ENCODE assay signal across 8 cellular contexts in the genomic region with DNA sequence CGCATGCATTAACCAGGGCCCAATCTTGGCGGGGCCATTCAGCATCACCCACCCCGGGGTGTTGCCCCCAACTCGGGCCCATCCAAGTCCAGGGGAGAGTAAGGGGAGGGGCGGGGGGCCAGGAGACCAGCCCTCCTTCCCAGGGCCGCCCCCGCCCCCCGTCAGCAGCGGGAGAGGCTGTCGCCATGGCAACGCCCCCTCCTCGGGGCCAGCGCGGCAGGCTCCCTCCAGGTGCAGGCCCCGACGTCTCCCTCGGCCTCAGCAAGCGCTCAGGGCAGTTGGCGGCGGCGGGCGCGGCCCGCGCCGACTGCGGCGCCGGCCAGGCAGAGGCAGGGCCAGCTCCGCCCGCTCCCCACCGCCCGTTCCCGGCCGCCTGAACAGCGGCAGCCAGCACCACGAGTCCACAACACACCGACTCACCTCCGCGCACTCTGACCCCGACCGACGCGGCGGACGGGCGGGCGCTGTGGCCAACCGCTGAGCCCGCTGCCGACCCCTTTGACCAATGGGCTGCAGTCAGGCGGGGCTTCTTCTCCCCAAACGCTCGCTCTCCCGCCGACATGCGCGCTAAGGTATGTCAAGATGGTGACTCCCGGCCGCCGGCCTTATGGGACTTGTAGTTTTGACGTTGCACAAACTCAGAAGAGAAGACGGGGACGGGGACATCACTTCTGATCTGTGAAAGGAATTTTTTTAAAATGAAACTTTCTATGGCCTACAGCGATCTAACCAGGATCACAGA. TPM values are rescaled to one million over a fixed set of nuclear protein-coding genes. Genes with fewer than 3 reads are reported as not detected.
DNase-seq lines count a peak whose midpoint lies in the region; ATAC-seq, FAIRE-seq and TF ChIP-seq lines count a peak whose summit lies in the region.

A gene with protein sequence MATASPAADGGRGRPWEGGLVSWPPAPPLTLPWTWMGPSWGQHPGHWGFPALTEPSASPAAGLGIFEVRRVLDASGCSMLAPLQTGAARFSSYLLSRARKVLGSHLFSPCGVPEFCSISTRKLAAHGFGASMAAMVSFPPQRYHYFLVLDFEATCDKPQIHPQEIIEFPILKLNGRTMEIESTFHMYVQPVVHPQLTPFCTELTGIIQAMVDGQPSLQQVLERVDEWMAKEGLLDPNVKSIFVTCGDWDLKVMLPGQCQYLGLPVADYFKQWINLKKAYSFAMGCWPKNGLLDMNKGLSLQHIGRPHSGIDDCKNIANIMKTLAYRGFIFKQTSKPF (minus strand): TSS at position 418 of the 742 bp plus-strand sequence. CDS start 231 bp downstream, at position 187.

- H3K9me2 ChIP-seq in OCI-LY7 (ENCODE audit: insufficient read depth, low read length): no peaks in the 10 kb centered on the region

- peak; percentile 53 for FAIRE-seq in D721Med (lab: Jason Lieb, UNC)
- peak; percentile 95 for FAIRE-seq in endothelial cell of umbilical vein (lab: Jason Lieb, UNC)

- no peak for TF ChIP-seq POLR2A in endothelial cell of umbilical vein (IDR thresholded peaks at IDR 0.05; ENCODE audit: low read depth, low read length)

- H3K4me2 ChIP-seq in OCI-LY7 (ENCODE audit: low read length) (peak within 1 kb of the TSS; percentile 93), endothelial cell of umbilical vein (ENCODE audit: insufficient read depth, low read length) (peak within 1 kb of the TSS; percentile 76)

- peak; percentile 95 for ATAC-seq in GM21526 (IDR thresholded peaks at IDR 0.05; ENCODE audit: low FRiP score, unreplicated experiment)

- POLR2A ChIA-PET in OCI-LY7 (lab: Charles Lee): no interaction called here
- POLR2A ChIA-PET in endothelial cell of umbilical vein (lab: Charles Lee): no interaction called here

- H3K9me3 ChIP-seq in OCI-LY7 (ENCODE audit: low read length) (no peaks in the 10 kb centered on the region), endothelial cell of umbilical vein (replicated peaks; ENCODE audit: control insufficient read depth, insufficient read depth, low read length) (no peaks in the 10 kb centered on the region)

- peak within 1 kb of the TSS; percentile 65 for H3K9ac ChIP-seq in endothelial cell of umbilical vein (replicated peaks; ENCODE audit: extremely low read depth, insufficient read depth, low read length)

- H3K4me3 ChIP-seq in OCI-LY7 (ENCODE audit: low read depth, low read length, poor library complexity, severe bottlenecking) (peak within 1 kb of the TSS; percentile 83), endothelial cell of umbilical vein (replicated peaks in 1 of 3; ENCODE audit: insufficient read depth in 1 of 3, low read depth in 1 of 3, low read length in 3 of 3) (peak within 1 kb of the TSS; percentile 77 to 86 (median 78))

- peak within 1 kb of the TSS; percentile 100 for H2AFZ ChIP-seq in OCI-LY7 (ENCODE audit: low read length)
- peak within 1 kb of the TSS; percentile 99 for H2AFZ ChIP-seq in endothelial cell of umbilical vein (ENCODE audit: low read depth, low read length)

- BruUV-seq in OCI-LY7 (replicated peaks; lab: Mats Ljungman, UMichigan) (no TSS peak), endothelial cell of umbilical vein (replicated peaks; lab: Mats Ljungman, UMichigan) (no TSS peak)

- intact Hi-C loops in OCI-LY7 (cut with micrococcal nuclease; ENCODE audit: unreplicated experiment) (no loop called here), endothelial cell of umbilical vein (cut with micrococcal nuclease) (loop anchor here (2.0 kb wide), 1 partner anchor 52 kb away; no protein-coding TSS in a partner anchor)

- no peaks in the 10 kb centered on the region for H3K9me1 ChIP-seq in endothelial cell of umbilical vein (replicated peaks; ENCODE audit: control insufficient read depth, extremely low read depth, insufficient read depth, low read length)

- CTCF ChIA-PET in OCI-LY7 (lab: Charles Lee; ENCODE audit: unreplicated experiment) (no interaction called here), endothelial cell of umbilical vein (lab: Charles Lee) (interaction anchor here (0.5 to 2.4 kb wide), 3 partner anchors 23 to 1408 kb away, joined by 4 to 9 read pairs (median 4); no protein-coding TSS in a partner anchor)

- H3K36me3 ChIP-seq in OCI-LY7 (ENCODE audit: insufficient read depth, low read length) (no peaks in the 10 kb centered on the region), endothelial cell of umbilical vein (ENCODE audit: control insufficient read depth in 2 of 2, extremely low read depth in 1 of 2, insufficient read depth in 2 of 2, low read length in 2 of 2) (no peaks in the 10 kb centered on the region)

- DNase-seq in D721Med (ENCODE audit: insufficient read length, low spot score): peak; percentile 95
- peak; percentile 94 for DNase-seq in HuH-7.5 (ENCODE audit: low spot score)
- peak; percentile 97 for DNase-seq in OCI-LY7 (ENCODE audit: low spot score)
- DNase-seq in activated T-cell treated with anti-CD3 and anti-CD28 coated beads for 1 hour (ENCODE audit: low read depth): peak; percentile 95
- DNase-seq in endothelial cell of umbilical vein (ENCODE audit: low read depth, low spot score): peak; percentile 99
- peak; percentile 98 for DNase-seq in midbrain (lab: John Stamatoyannopoulos, UW)
- peak; percentile 89 to 93 for DNase-seq in stimulated activated CD8-positive, alpha-beta memory T cell treated with anti-CD3 and anti-CD28 coated beads, Interleukin-2, amount 100 ng/mL, for 1 hour (ENCODE audit: low read depth in 2 of 2)

- H4K20me1 ChIP-seq in OCI-LY7 (ENCODE audit: insufficient read depth, low read length): no peaks in the 10 kb centered on the region
- no peaks in the 10 kb centered on the region for H4K20me1 ChIP-seq in endothelial cell of umbilical vein (replicated peaks; ENCODE audit: control insufficient read depth, extremely low read depth, insufficient read depth, low read length)

- TF ChIP-seq CTCF in D721Med (IDR thresholded peaks at IDR 0.05; ENCODE audit: insufficient read depth, missing control alignments): no peak
- no peak for TF ChIP-seq CTCF in OCI-LY7 (conservative IDR thresholded peaks at IDR 0.05; ENCODE audit: low read length)
- no peak for TF ChIP-seq CTCF in endothelial cell of umbilical vein (IDR thresholded peaks at IDR 0.05; ENCODE audit: extremely low read depth in 1 of 2, insufficient read depth in 1 of 2, low read depth in 1 of 2, low read length in 2 of 2)

- H3K27me3 ChIP-seq in endothelial cell of umbilical vein (ENCODE audit: control insufficient read depth in 2 of 2, insufficient read depth in 2 of 2, low read length in 2 of 2): no peaks in the 10 kb centered on the region

- dilution Hi-C loops in endothelial cell of umbilical vein (cut with MboI; ENCODE audit: extremely low pct_ligation_motif_present, low sequenced_read_pairs): no loop called here

- H3K4me1 ChIP-seq in OCI-LY7 (ENCODE audit: insufficient read depth, low read length, poor library complexity, severe bottlenecking): peaks cover 14% of the 10 kb centered on the region
- H3K4me1 ChIP-seq in endothelial cell of umbilical vein (ENCODE audit: control insufficient read depth, extremely low read depth, insufficient read depth, low read length): peaks cover 11% of the 10 kb centered on the region

- peaks cover 14% of the 10 kb centered on the region; the same call in 1 of the 2 replicates for H3K79me2 ChIP-seq in OCI-LY7 (ENCODE audit: insufficient read depth, low read depth, low read length)
- H3K79me2 ChIP-seq in endothelial cell of umbilical vein (ENCODE audit: control insufficient read depth, insufficient read depth, low read length): peaks cover 15% of the 10 kb centered on the region

- H3K27ac ChIP-seq in OCI-LY7 (ENCODE audit: low read depth, low read length, poor library complexity, severe bottlenecking) (no peak within 1 kb of the TSS), endothelial cell of umbilical vein (ENCODE audit: insufficient read depth, low read depth, low read length) (peak within 1 kb of the TSS; percentile 34)

TF ChIP-seq in endothelial cell of umbilical vein, 7 proteins besides CTCF, POLR2A, EP300 and RAD21:
- TF ChIP-seq POLR2AphosphoS5 (IDR thresholded peaks at IDR 0.05; ENCODE audit: insufficient read depth, low read depth, low read length) (peak; percentile 78), MYC (IDR thresholded peaks at IDR 0.05; ENCODE audit: low read depth, low read length) (peak; percentile 64), EZH2 (IDR thresholded peaks at IDR 0.05; ENCODE audit: borderline replicate concordance, low read depth, low read length, severe bottlenecking) (no peak), FOS (IDR thresholded peaks at IDR 0.05; ENCODE audit: borderline replicate concordance, insufficient read depth, low read length) (peak; percentile 13), JUN (IDR thresholded peaks at IDR 0.05; ENCODE audit: borderline replicate concordance, insufficient read depth, insufficient read length, low read depth) (no peak), GATA2 (IDR thresholded peaks at IDR 0.05; ENCODE audit: insufficient read depth, insufficient read length, low read depth, low read length) (no peak)
- TF ChIP-seq, protein P1, sequence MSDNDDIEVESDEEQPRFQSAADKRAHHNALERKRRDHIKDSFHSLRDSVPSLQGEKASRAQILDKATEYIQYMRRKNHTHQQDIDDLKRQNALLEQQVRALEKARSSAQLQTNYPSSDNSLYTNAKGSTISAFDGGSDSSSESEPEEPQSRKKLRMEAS (IDR thresholded peaks at IDR 0.05; ENCODE audit: insufficient read depth, insufficient read length): peak; percentile 4

RNA-seq across cellular contexts. Expression of the gene that starts here (rescaled TPM):
- 47.4 and 53.3 TPM in 2 replicates for total RNA-seq in OCI-LY7 (2014; rRNA removed; shearing (Covaris generic))
- 46.5 and 49.5 TPM in 2 replicates for total RNA-seq in OCI-LY7 (2022)
- total RNA-seq in endothelial cell of umbilical vein: 45.3 and 53.5 TPM in 2 replicates
- 94.0 and 119 TPM in 2 replicates for polyA plus RNA-seq in endothelial cell of umbilical vein
- polyA plus RNA-seq in endothelial cell of umbilical vein (2011; cell fraction: cytosol; rRNA removed): 70.3 and 73.5 TPM in 2 replicates
- polyA plus RNA-seq in endothelial cell of umbilical vein (2011; cell fraction: nucleus; rRNA removed): 37.7 and 47.2 TPM in 2 replicates
- polyA plus RNA-seq in endothelial cell of umbilical vein (2012): 39.2 and 41.1 TPM in 2 replicates
- polyA minus RNA-seq in endothelial cell of umbilical vein: 43.9 and 52.2 TPM in 2 replicates
- 65.5 TPM for polyA minus RNA-seq in endothelial cell of umbilical vein (2011; cell fraction: cytosol; rRNA and poly(A)+ RNA removed)
- polyA minus RNA-seq in endothelial cell of umbilical vein (2011; cell fraction: nucleus; rRNA and poly(A)+ RNA removed): 18.6 and 27.3 TPM in 2 replicates
